In the genomic region with DNA sequence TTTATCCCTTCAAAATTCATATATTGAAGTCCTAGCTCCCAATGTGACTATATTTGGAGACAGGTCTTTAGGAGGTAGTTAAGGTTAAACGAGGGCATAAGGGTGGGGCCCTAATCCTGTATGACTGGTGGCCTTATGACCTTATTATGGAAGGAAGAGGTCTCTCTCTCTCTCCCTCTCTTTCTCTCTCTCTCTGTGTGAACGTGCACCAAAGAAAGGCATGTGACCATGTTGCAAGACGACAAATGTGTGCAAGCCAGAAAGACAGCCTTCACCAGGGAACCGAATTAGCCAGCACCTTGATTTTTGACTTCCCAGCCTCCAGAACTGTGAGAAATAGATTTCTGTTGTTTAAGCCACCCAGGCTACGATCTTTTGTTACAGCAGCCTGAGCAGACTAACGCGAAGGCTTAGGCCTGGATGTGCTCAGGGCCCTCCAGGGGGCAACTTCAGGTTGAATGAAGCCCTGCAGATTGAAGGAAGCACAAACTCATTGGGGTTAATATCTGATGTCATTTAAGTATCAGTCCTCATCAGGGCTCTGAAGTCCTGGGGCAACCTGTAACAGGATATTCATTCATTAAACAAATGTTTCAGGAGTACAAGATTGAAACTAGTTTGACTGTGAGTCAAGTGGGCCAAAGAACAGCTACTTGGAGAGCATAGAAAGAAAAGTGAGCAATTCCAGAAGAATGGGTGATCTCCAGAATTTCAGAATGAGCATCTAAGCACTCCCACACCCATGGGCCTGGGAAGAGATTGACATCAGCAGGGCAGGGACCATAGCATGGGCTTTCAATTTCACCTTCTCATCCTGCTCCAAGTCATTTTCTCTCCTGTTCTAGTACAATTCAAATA, we compare ENCODE assay signal across 12 cellular contexts.
DNase-seq lines count a peak whose midpoint lies in the region; ATAC-seq, FAIRE-seq and TF ChIP-seq lines count a peak whose summit lies in the region.
"Had no signal": no experiment of that assay in that cellular context is flagged by ENCODE, and none has a peak within 500 bp of the region (broad histone marks: within the 10 kb centered on the region; RNA-seq: fewer than 3 reads in every experiment).

No MANE protein-coding gene starts in this region.

- in situ Hi-C loops in G401 (cut with HindIII; ENCODE audit: low sequenced_read_pairs) = no loop called here

- peaks cover 0 to 5% (median 0%) of the 10 kb centered on the region in 4 donors for H3K4me1 ChIP-seq in Peyer's patch

- no peak overlapping the region for H3K27ac ChIP-seq in Peyer's patch
- H3K27ac ChIP-seq: sigmoid colon, SJCRH30 had no signal

- H3K27me3 Mint-ChIP-seq in T-cell = no peaks in the 10 kb centered on the region

- TF ChIP-seq POLR2A in Peyer's patch (IDR thresholded peaks at IDR 0.05) = no peak

- H3K27me3 ChIP-seq in bronchial epithelial cell (ENCODE audit: control insufficient read depth, insufficient read depth, low read length) (no peaks in the 10 kb centered on the region), Peyer's patch (no peaks in the 10 kb centered on the region)
- H3K27me3 ChIP-seq: heart right ventricle, sigmoid colon, SJCRH30 had no signal

- H3K36me3 ChIP-seq in bronchial epithelial cell (ENCODE audit: control insufficient read depth, insufficient read depth, low read length) (no peaks in the 10 kb centered on the region), Peyer's patch (no peaks in the 10 kb centered on the region)
- H3K36me3 ChIP-seq: heart right ventricle, sigmoid colon, SJCRH30 had no signal

- FAIRE-seq in bronchial epithelial cell (lab: Jason Lieb, UNC) = no peak

- no peak for TF ChIP-seq CTCF in bronchial epithelial cell (IDR thresholded peaks at IDR 0.05; ENCODE audit: insufficient read depth, low read length, severe bottlenecking)
- TF ChIP-seq CTCF in Peyer's patch (IDR thresholded peaks at IDR 0.05) = no peak

- CTCF ChIA-PET in T-cell (lab: Charles Lee) = interaction anchor here (0.9 to 2.0 kb wide), 7 partner anchors 8 to 266 kb away, joined by 3 to 52 read pairs (median 16); partner anchors contain the start of gene TNFAIP3 (in 1 of the 2)

- H3K27ac Mint-ChIP-seq in T-cell = peak overlapping the region; percentile 96 to 98

- H3K36me3 Mint-ChIP-seq in T-cell = peaks cover 3% of the 10 kb centered on the region

- H3K9me3 ChIP-seq in Peyer's patch = no peaks in the 10 kb centered on the region
- H3K9me3 ChIP-seq: heart right ventricle, sigmoid colon, SJCRH30 had no signal

- H3K4me3 Mint-ChIP-seq in T-cell = peak overlapping the region in 1 of 3 donors; percentile 28

- H3K4me3 ChIP-seq in bronchial epithelial cell (ENCODE audit: low read depth, low read length) (no peak overlapping the region), Peyer's patch (no peak overlapping the region)
- H3K4me3 ChIP-seq: heart right ventricle, sigmoid colon, SJCRH30 had no signal

- H3K9me3 Mint-ChIP-seq in T-cell = peaks cover 2 to 17% (median 6%) of the 10 kb centered on the region in 3 donors

- POLR2A ChIA-PET in T-cell (lab: Charles Lee) = interaction anchor here (0.6 to 2.4 kb wide), 9 partner anchors 7 to 167 kb away, joined by 3 to 86 read pairs (median 7); partner anchors contain the start of gene TNFAIP3 (in 1 of the 2)

- ATAC-seq in T-cell (replicated peaks in 1 of 4) = no peak
- ATAC-seq: heart right ventricle had no signal

- H3K4me1 Mint-ChIP-seq in T-cell = peaks cover 57 to 78% (median 65%) of the 10 kb centered on the region in 3 donors

- peak; percentile 60 for DNase-seq in activated CD4-positive, alpha-beta T cell treated with anti-CD3 and anti-CD28 coated beads for 48 hours
- DNase-seq in activated CD4-positive, alpha-beta T cell treated with anti-CD3 and anti-CD28 coated beads for 1 hour = no peak
- DNase-seq in T-cell (peak in 1 of 34 experiments; percentile 19), bronchial epithelial cell (ENCODE audit: low read depth) (peak; percentile 94), renal cortical epithelial cell (ENCODE audit: low read depth) (peak; percentile 62), NCI-H1417 treated with DMSO at 0.1 percent for 48 hours (lab: John Stamatoyannopoulos, UW) (no peak), Peyer's patch (no peak), G401 (ENCODE audit: low spot score) (no peak)
- DNase-seq: activated CD8-positive, alpha-beta memory T cell treated with anti-CD3 and anti-CD28 coated beads for 24 hours; heart right ventricle; sigmoid colon; SJCRH30 had no signal

Comparison
In these comparisons a context has a peak if more than half of its experiments do, and no peak if none do; other contexts are left out.
1. DNase-seq: peak in activated CD4-positive, alpha-beta T cell treated with anti-CD3 and anti-CD28 coated beads for 48 hours (single experiment), bronchial epithelial cell (single experiment) and renal cortical epithelial cell (single experiment); none in activated CD4-positive, alpha-beta T cell treated with anti-CD3 and anti-CD28 coated beads for 1 hour (single experiment), NCI-H1417 treated with DMSO at 0.1 percent for 48 hours (single experiment), Peyer's patch (0 of 3) and G401 (single experiment).